Comparison of ENCODE assay signal across 27 cellular contexts in the genomic region with DNA sequence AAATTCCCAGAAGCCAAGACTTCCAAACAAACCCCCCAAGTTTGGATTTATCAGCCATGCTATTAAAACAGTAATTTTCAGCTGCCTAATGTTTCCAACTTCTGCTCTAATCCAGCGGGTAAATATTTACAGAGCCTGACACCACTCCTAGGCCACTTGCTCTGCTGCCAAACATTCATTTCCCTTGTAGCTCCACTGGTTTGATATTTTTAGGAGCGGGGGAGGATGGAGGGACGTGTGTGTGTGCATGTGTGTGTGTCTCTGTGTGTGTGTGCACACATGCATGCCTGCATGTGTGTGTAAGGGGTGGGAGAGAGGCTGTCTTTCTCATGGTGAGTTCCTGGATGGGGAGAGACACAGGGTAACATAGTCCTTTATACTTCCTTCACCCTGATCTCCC.
DNase-seq lines count a peak whose midpoint lies in the region; ATAC-seq, FAIRE-seq and TF ChIP-seq lines count a peak whose summit lies in the region.
"Had no signal": no experiment of that assay in that cellular context is flagged by ENCODE, and none has a peak within 500 bp of the region (broad histone marks: within the 10 kb centered on the region; RNA-seq: fewer than 3 reads in every experiment).

No MANE protein-coding gene starts in this region.

- peak; percentile 33 to 38 for ATAC-seq in left cardiac atrium
- ATAC-seq in GM21825 (IDR thresholded peaks at IDR 0.05; ENCODE audit: unreplicated experiment) = no peak
- no peak for ATAC-seq in HG02885 (IDR thresholded peaks at IDR 0.05; ENCODE audit: poor library complexity, unreplicated experiment)
- ATAC-seq: activated CD4-positive, alpha-beta T cell treated with anti-CD3 and anti-CD28 coated beads for 36 hours; gastrocnemius medialis; stimulated activated naive B cell treated with anti-CD40 and anti-IgM and Interleukin-4, amounts not matched to agents 10 μg/mL and 1 μg/mL and 100 μg/mL, for 72 hours had no signal

- no peaks in the 10 kb centered on the region for H3K9me3 ChIP-seq in HEK293 (ENCODE audit: control insufficient read depth, insufficient read depth, low read depth, low read length)
- H3K9me3 ChIP-seq: BLaER1 treated with 17β-estradiol and CSF1 and Interleukin-3, amounts not matched to agents 10 nM and 100 nM; esophagus muscularis mucosa; gastrocnemius medialis; SJSA1; testis; vagina had no signal

- FAIRE-seq in frontal cortex (lab: Jason Lieb, UNC) = no peak
- FAIRE-seq: RCC 7860, TTC549 had no signal

- no peak overlapping the region for H3K27ac ChIP-seq in HEK293 (ENCODE audit: extremely low read depth, low read depth, low read length)
- H3K27ac ChIP-seq: BLaER1 treated with 17β-estradiol and CSF1 and Interleukin-3, amounts not matched to agents 10 nM and 100 nM; gastrocnemius medialis; SJSA1; testis; vagina had no signal

- H3K4me1 ChIP-seq in HEK293 (ENCODE audit: control insufficient read depth, insufficient read depth, low read length) = no peaks in the 10 kb centered on the region
- H3K4me1 ChIP-seq: gastrocnemius medialis, SJSA1, testis, vagina had no signal

- H3K4me3 ChIP-seq in HEK293 (ENCODE audit: low read depth, low read length) = no peak overlapping the region
- H3K4me3 ChIP-seq: BLaER1 treated with 17β-estradiol and CSF1 and Interleukin-3, amounts not matched to agents 10 nM and 100 nM; esophagus muscularis mucosa; gastrocnemius medialis; SJSA1; testis; vagina had no signal

- CTCF ChIA-PET in HEK293 (lab: Yijun Ruan, JAX) = no interaction called here

- POLR2A ChIA-PET in HEK293 (lab: Yijun Ruan, JAX) = no interaction called here

- intact Hi-C loops in left cardiac atrium (cut with DNase I) = loop anchor here (5.0 to 10.0 kb wide), 3 partner anchors 46 to 456 kb away; partner anchors contain the start of gene EFNB1 (in 1 of the 2)

- no peaks in the 10 kb centered on the region for H3K36me3 ChIP-seq in HEK293 (ENCODE audit: control insufficient read depth in 2 of 2, insufficient read depth in 1 of 2, low read length in 2 of 2)
- H3K36me3 ChIP-seq: BLaER1 treated with 17β-estradiol and CSF1 and Interleukin-3, amounts not matched to agents 10 nM and 100 nM; esophagus muscularis mucosa; gastrocnemius medialis; SJSA1; vagina had no signal

- DNase-seq in NCI-H2196 treated with DMSO at 0.1 percent for 48 hours (lab: John Stamatoyannopoulos, UW; ENCODE audit: unreplicated experiment) (peak; percentile 6), left cardiac atrium (no peak), mucosa of gallbladder (ENCODE audit: low spot score) (peak; percentile 14), frontal cortex (ENCODE audit: low spot score in 2 of 2) (no peak), kidney tubule cell (ENCODE audit: low spot score) (no peak)
- DNase-seq: activated CD4-positive, alpha-beta T cell treated with anti-CD3 and anti-CD28 coated beads for 36 hours; activated gamma-delta T cell; COR-L47; effector CD4-positive, alpha-beta T cell; gastrocnemius medialis; GOT3; Kasumi-1; NCI-H1105; NCI-H2081 treated with DMSO at 0.1 percent for 48 hours; nucleus accumbens; stimulated activated CD4-positive, alpha-beta T cell treated with anti-CD3 and anti-CD28 coated beads, Interleukin-4, amount 100 ng/mL, for 24 hours; stimulated activated naive B cell treated with anti-CD40 and anti-IgM and Interleukin-4, amounts not matched to agents 10 μg/mL and 1 μg/mL and 100 μg/mL, for 72 hours; testis had no signal

- TF ChIP-seq CTCF in HEK293 (tag by site-specific recombination; IDR thresholded peaks at IDR 0.05) = no peak

TF ChIP-seq in HEK293, 187 proteins besides CTCF, POLR2A, EP300 and RAD21:
- TF ChIP-seq ZSCAN4 (tag by site-specific recombination; IDR thresholded peaks at IDR 0.05) (peak; percentile 91), MEIS1 (CRISPR knock-in tag; IDR thresholded peaks at IDR 0.05; ENCODE audit: borderline replicate concordance) (no peak), ZNF266 (tag by site-specific recombination; IDR thresholded peaks at IDR 0.05; ENCODE audit: low read depth) (no peak)
TF ChIP-seq in HEK293: peak in this region for 1.

Comparison
In these comparisons a context has a peak if more than half of its experiments do, and no peak if none do; other contexts are left out.
1. DNase-seq: peak in NCI-H2196 treated with DMSO at 0.1 percent for 48 hours (single experiment) and mucosa of gallbladder (single experiment); none in left cardiac atrium (single experiment), frontal cortex (0 of 2) and kidney tubule cell (single experiment).
2. ATAC-seq: peak in left cardiac atrium (2 of 2); none in GM21825 (single experiment) and HG02885 (single experiment).